20 cellular contexts compared by ENCODE assay signal in genomic region chr12:31492599-31493196, GRCh38.
DNase-seq lines count a peak whose midpoint lies in the region; ATAC-seq, FAIRE-seq and TF ChIP-seq lines count a peak whose summit lies in the region.
"Had no signal": no experiment of that assay in that cellular context is flagged by ENCODE, and none has a peak within 500 bp of the region (broad histone marks: within the 10 kb centered on the region; RNA-seq: fewer than 3 reads in every experiment).

No MANE protein-coding gene starts in this region.

- peaks cover 60% of the 10 kb centered on the region for H3K4me1 Mint-ChIP-seq in nephron
- H3K4me1 Mint-ChIP-seq in activated T-helper 1 cell treated with anti-CD3 and anti-CD28 coated beads, Interleukin-12 subunit alpha, Interleukin-12 subunit beta, Interleukin-2, Interleukin-4 antibody, amounts not matched to agents 30 ng/mL and 10 ng/mL and 1 ng/mL, durations not matched to agents 14 hours and 24 hours and 36 hours (ENCODE audit: low read depth), result no peaks in the 10 kb centered on the region
- H3K4me1 Mint-ChIP-seq: activated CD4-positive, alpha-beta T cell treated with anti-CD3 and anti-CD28 coated beads for 36 hours; activated CD8-positive, alpha-beta memory T cell treated with anti-CD3 and anti-CD28 coated beads, Interleukin-2, amount 10 ng/mL, durations not matched to agents 7 days and 5 days had no signal

- no peaks in the 10 kb centered on the region for H3K9me2 ChIP-seq in PC-9 (ENCODE audit: insufficient read depth)

- no peaks in the 10 kb centered on the region for H3K27me3 Mint-ChIP-seq in nephron (ENCODE audit: low read depth)
- no peaks in the 10 kb centered on the region for H3K27me3 Mint-ChIP-seq in activated T-helper 1 cell treated with anti-CD3 and anti-CD28 coated beads, Interleukin-12 subunit alpha, Interleukin-12 subunit beta, Interleukin-2, Interleukin-4 antibody, amounts not matched to agents 30 ng/mL and 10 ng/mL and 1 ng/mL, durations not matched to agents 14 hours and 24 hours and 36 hours (ENCODE audit: insufficient read depth)

- no peaks in the 10 kb centered on the region for H3K9me3 Mint-ChIP-seq in nephron
- H3K9me3 Mint-ChIP-seq in activated T-helper 1 cell treated with anti-CD3 and anti-CD28 coated beads, Interleukin-12 subunit alpha, Interleukin-12 subunit beta, Interleukin-2, Interleukin-4 antibody, amounts not matched to agents 30 ng/mL and 10 ng/mL and 1 ng/mL, durations not matched to agents 14 hours and 24 hours and 36 hours, result no peaks in the 10 kb centered on the region
- H3K9me3 Mint-ChIP-seq: effector memory CD8-positive, alpha-beta T cell; H9 had no signal

- peaks cover 15% of the 10 kb centered on the region for H3F3A ChIP-seq in PC-9 (ENCODE audit: insufficient read depth, low read depth)

- H3K79me2 ChIP-seq in PC-9 (ENCODE audit: low read depth), result no peaks in the 10 kb centered on the region

- POLR2A ChIA-PET in PC-9 (lab: Charles Lee; ENCODE audit: unreplicated experiment), result interaction anchor here (0.9 kb wide), 1 partner anchor 26 kb away, joined by 7 read pairs; no protein-coding TSS in a partner anchor

- TF ChIP-seq CTCF in PC-9 (conservative IDR thresholded peaks at IDR 0.05) (no peak), breast epithelium (IDR thresholded peaks at IDR 0.05) (no peak), nephron (IDR thresholded peaks at IDR 0.05; ENCODE audit: unreplicated experiment in 3 of 3) (no peak), uterus (IDR thresholded peaks at IDR 0.05) (no peak)

- no peaks in the 10 kb centered on the region for H4K20me1 ChIP-seq in PC-9 (ENCODE audit: insufficient read depth)

- CTCF ChIA-PET in PC-9 (lab: Charles Lee), result interaction anchor here (0.6 to 0.9 kb wide), 2 partner anchors 94 to 358 kb away, joined by 3 read pairs; no protein-coding TSS in a partner anchor

- peaks cover 33% of the 10 kb centered on the region for H3K4me1 ChIP-seq in PC-9 (replicated peaks; ENCODE audit: insufficient read depth)
- H3K4me1 ChIP-seq in breast epithelium, result no peaks in the 10 kb centered on the region
- H3K4me1 ChIP-seq in uterus, result peaks cover 0 to 5% of the 10 kb centered on the region in 2 donors
- H3K4me1 ChIP-seq: right lobe of liver had no signal

- TF ChIP-seq POLR2A in breast epithelium (IDR thresholded peaks at IDR 0.05) (no peak), GM12891 (IDR thresholded peaks at IDR 0.05; ENCODE audit: low read depth, low read length) (no peak), uterus (IDR thresholded peaks at IDR 0.05) (no peak)

- peaks cover 34% of the 10 kb centered on the region for H3K36me3 Mint-ChIP-seq in nephron (ENCODE audit: low read depth)
- H3K36me3 Mint-ChIP-seq in activated T-helper 1 cell treated with anti-CD3 and anti-CD28 coated beads, Interleukin-12 subunit alpha, Interleukin-12 subunit beta, Interleukin-2, Interleukin-4 antibody, amounts not matched to agents 30 ng/mL and 10 ng/mL and 1 ng/mL, durations not matched to agents 14 hours and 24 hours and 36 hours (ENCODE audit: low read depth), result no peaks in the 10 kb centered on the region
- H3K36me3 Mint-ChIP-seq: activated CD8-positive, alpha-beta memory T cell treated with anti-CD3 and anti-CD28 coated beads, Interleukin-2, amount 10 ng/mL, durations not matched to agents 7 days and 5 days had no signal

- peak overlapping the region; percentile 60 for H3K27ac ChIP-seq in PC-9
- H3K27ac ChIP-seq in breast epithelium, result peak overlapping the region; percentile 56 to 65
- H3K27ac ChIP-seq in uterus, result no peak overlapping the region
- H3K27ac ChIP-seq: right lobe of liver had no signal

- H3K36me3 ChIP-seq in PC-9 (ENCODE audit: low read depth) (no peaks in the 10 kb centered on the region), breast epithelium (no peaks in the 10 kb centered on the region), uterus (no peaks in the 10 kb centered on the region)

- ATAC-seq in GM21825 (IDR thresholded peaks at IDR 0.05; ENCODE audit: unreplicated experiment), result no peak
- ATAC-seq: activated CD4-positive, alpha-beta T cell treated with anti-CD3 and anti-CD28 coated beads for 36 hours; activated CD8-positive, alpha-beta memory T cell treated with anti-CD3 and anti-CD28 coated beads, Interleukin-2, amount 10 ng/mL, durations not matched to agents 7 days and 5 days; effector memory CD8-positive, alpha-beta T cell; right lobe of liver; stimulated activated naive CD8-positive, alpha-beta T cell treated with anti-CD3 and anti-CD28 coated beads, Interleukin-15, Interleukin-2, amounts not matched to agents 100 U/mL and 50 U/mL, for 24 hours had no signal

- H2AFZ ChIP-seq in PC-9, result no peak overlapping the region

- no peaks in the 10 kb centered on the region for H3K27me3 ChIP-seq in PC-9 (ENCODE audit: insufficient read depth, low read depth)
- H3K27me3 ChIP-seq in breast epithelium, result no peaks in the 10 kb centered on the region
- H3K27me3 ChIP-seq in uterus, result no peaks in the 10 kb centered on the region
- H3K27me3 ChIP-seq: right lobe of liver had no signal

- peak; percentile 13 for FAIRE-seq in G401.6 (lab: Jason Lieb, UNC)
- no peak for FAIRE-seq in GM12891 (lab: Jason Lieb, UNC)
- FAIRE-seq: GM19239, urothelium cell line had no signal

- H3K4me2 ChIP-seq in PC-9, result 0 out of 2 replicates have a peak overlapping the region, but pooled peaks have one; percentile 68

- no TSS peak for BruUV-seq in PC-9 (replicated peaks; lab: Mats Ljungman, UMichigan)

- intact Hi-C loops in PC-9 (cut with micrococcal nuclease; ENCODE audit: unreplicated experiment) (no loop called here), breast epithelium (cut with DNase I; ENCODE audit: low total_unique reads) (no loop called here), uterus (cut with DNase I; ENCODE audit: low total_unique reads) (no loop called here)
- intact Hi-C loops in activated T-helper 1 cell treated with anti-CD3 and anti-CD28 coated beads, Interleukin-12 subunit alpha, Interleukin-12 subunit beta, Interleukin-2, Interleukin-4 antibody, amounts not matched to agents 30 ng/mL and 10 ng/mL and 1 ng/mL, durations not matched to agents 14 hours and 24 hours and 36 hours (cut with micrococcal nuclease), result no loop called here

- no peak overlapping the region for H3K4me3 ChIP-seq in PC-9
- H3K4me3 ChIP-seq in breast epithelium, result no peak overlapping the region
- no peak overlapping the region for H3K4me3 ChIP-seq in uterus
- H3K4me3 ChIP-seq: right lobe of liver had no signal

- peak overlapping the region; percentile 69 to 79 (median 78) for H3K27ac Mint-ChIP-seq in nephron
- no peak overlapping the region for H3K27ac Mint-ChIP-seq in activated T-helper 1 cell treated with anti-CD3 and anti-CD28 coated beads, Interleukin-12 subunit alpha, Interleukin-12 subunit beta, Interleukin-2, Interleukin-4 antibody, amounts not matched to agents 30 ng/mL and 10 ng/mL and 1 ng/mL, durations not matched to agents 14 hours and 24 hours and 36 hours
- H3K27ac Mint-ChIP-seq: activated CD4-positive, alpha-beta T cell treated with anti-CD3 and anti-CD28 coated beads for 36 hours; activated CD8-positive, alpha-beta memory T cell treated with anti-CD3 and anti-CD28 coated beads, Interleukin-2, amount 10 ng/mL, durations not matched to agents 7 days and 5 days; effector memory CD8-positive, alpha-beta T cell had no signal

- DNase-seq in PC-9 (no peak), breast epithelium (ENCODE audit: low spot score in 2 of 2) (no peak), GM12891 (ENCODE audit: insufficient read length, low spot score) (no peak), uterus (no peak)
- no peak for DNase-seq in activated T-helper 1 cell treated with anti-CD3 and anti-CD28 coated beads, Interleukin-12 subunit alpha, Interleukin-12 subunit beta, Interleukin-2, Interleukin-4 antibody, amounts not matched to agents 30 ng/mL and 10 ng/mL and 1 ng/mL, durations not matched to agents 14 hours and 24 hours and 36 hours (ENCODE audit: low spot score)
- DNase-seq: activated CD4-positive, alpha-beta T cell treated with anti-CD3 and anti-CD28 coated beads for 36 hours; activated CD8-positive, alpha-beta memory T cell treated with anti-CD3 and anti-CD28 coated beads, Interleukin-2, amount 10 ng/mL, durations not matched to agents 7 days and 5 days; COR-L47; effector memory CD8-positive, alpha-beta T cell; H9; Karpas-422; NCI-H1105 treated with DMSO at 0.1 percent for 48 hours; NCI-H526; right lobe of liver; stimulated activated naive CD8-positive, alpha-beta T cell treated with anti-CD3 and anti-CD28 coated beads, Interleukin-15, Interleukin-2, amounts not matched to agents 100 U/mL and 50 U/mL, for 24 hours had no signal

- H3K9me3 ChIP-seq in PC-9 (ENCODE audit: insufficient read depth, low read depth) (no peaks in the 10 kb centered on the region), breast epithelium (no peaks in the 10 kb centered on the region), uterus (no peaks in the 10 kb centered on the region)
- H3K9me3 ChIP-seq: right lobe of liver had no signal

- no peak overlapping the region for H3K4me3 Mint-ChIP-seq in nephron
- H3K4me3 Mint-ChIP-seq in activated T-helper 1 cell treated with anti-CD3 and anti-CD28 coated beads, Interleukin-12 subunit alpha, Interleukin-12 subunit beta, Interleukin-2, Interleukin-4 antibody, amounts not matched to agents 30 ng/mL and 10 ng/mL and 1 ng/mL, durations not matched to agents 14 hours and 24 hours and 36 hours, result no peak overlapping the region
- H3K4me3 Mint-ChIP-seq: activated CD4-positive, alpha-beta T cell treated with anti-CD3 and anti-CD28 coated beads for 36 hours; activated CD8-positive, alpha-beta memory T cell treated with anti-CD3 and anti-CD28 coated beads, Interleukin-2, amount 10 ng/mL, durations not matched to agents 7 days and 5 days; effector memory CD8-positive, alpha-beta T cell; H9 had no signal

TF ChIP-seq in GM12891, 5 proteins besides CTCF, POLR2A, EP300 and RAD21:
- no peak for TF ChIP-seq PAX5 (IDR thresholded peaks at IDR 0.05; ENCODE audit: insufficient read depth, low read length, severe bottlenecking)
- TF ChIP-seq TAF1 (IDR thresholded peaks at IDR 0.05; ENCODE audit: low read depth, low read length), result no peak
- no peak for TF ChIP-seq POU2F2 (IDR thresholded peaks at IDR 0.05; ENCODE audit: low read depth, low read length)
- no peak for TF ChIP-seq POLR2AphosphoS5 (IDR thresholded peaks at IDR 0.05; ENCODE audit: low read depth, low read length)
- no peak for TF ChIP-seq SPI1 (IDR thresholded peaks at IDR 0.05; ENCODE audit: low read depth, low read length)

Comparison
In these comparisons a context has a peak if more than half of its experiments do, and no peak if none do; other contexts are left out.
1. H3K27ac ChIP-seq: peak in PC-9 (single experiment) and breast epithelium (2 of 2); none in uterus (0 of 2).